ENCODE assay signal across 10 cellular contexts in genomic region chr3:58173670-58174472, GRCh38. TPM values are rescaled to one million over a fixed set of nuclear protein-coding genes. Genes with fewer than 3 reads are reported as not detected.
DNase-seq lines count a peak whose midpoint lies in the region; ATAC-seq, FAIRE-seq and TF ChIP-seq lines count a peak whose summit lies in the region.
"Had no signal": no experiment of that assay in that cellular context is flagged by ENCODE, and none has a peak within 500 bp of the region (broad histone marks: within the 10 kb centered on the region; RNA-seq: fewer than 3 reads in every experiment).

No MANE protein-coding gene starts in this region.

- no peak overlapping the region for H3K14ac ChIP-seq in H1 (ENCODE audit: insufficient read length)

- intact Hi-C loops in vagina (cut with DNase I): loop anchor here (10.0 kb wide), 1 partner anchor 309 kb away; no protein-coding TSS in a partner anchor

- no peaks in the 10 kb centered on the region for H3K23me2 ChIP-seq in H1 (ENCODE audit: low read depth, low read length)

- H3K79me2 ChIP-seq in H1 (ENCODE audit: control insufficient read depth in 1 of 2, insufficient read depth in 2 of 2, low read length in 2 of 2): no peaks in the 10 kb centered on the region

- no peak overlapping the region for H3K18ac ChIP-seq in H1 (ENCODE audit: extremely low read depth, low read length)

- CTCF ChIA-PET in RWPE1 (lab: Yijun Ruan, JAX) (interaction anchor here (0.6 to 0.7 kb wide), 2 partner anchors 146 to 147 kb away, joined by 4 read pairs; no protein-coding TSS in a partner anchor), H1 (lab: Charles Lee; ENCODE audit: partially characterized antibody) (interaction anchor here (0.6 to 2.8 kb wide), 16 partner anchors 8 to 166 kb away, joined by 3 to 17 read pairs (median 4); partner anchors contain the start of genes FLNB, HTD2 and RPP14)

- no peak overlapping the region; a peak in 1 of 7 replicates for H3K9ac ChIP-seq in H1 (replicated peaks in 1 of 4; ENCODE audit: extremely low read depth in 1 of 4, low read depth in 3 of 4, low read length in 3 of 4)

- no peak overlapping the region for H2AFZ ChIP-seq in H1 (ENCODE audit: low read length)

- H3K27me3 ChIP-seq in H1 (replicated peaks in 1 of 4; ENCODE audit: control insufficient read depth in 3 of 4, extremely low read depth in 1 of 4, insufficient read depth in 3 of 4, low read length in 3 of 4): peaks cover 0 to 6% (median 2%) of the 10 kb centered on the region in 4 experiments; a peak in 2 of 7 replicates
- no peaks in the 10 kb centered on the region for H3K27me3 ChIP-seq in vagina
- H3K27me3 ChIP-seq: tibial artery had no signal

- no peak overlapping the region for H4K8ac ChIP-seq in H1 (ENCODE audit: extremely low read depth, insufficient read depth, low read length)

- no peak overlapping the region for H4K91ac ChIP-seq in H1 (replicated peaks; ENCODE audit: insufficient read length, low read length)

- no peaks in the 10 kb centered on the region for H3K9me3 Mint-ChIP-seq in neural crest cell
- H3K9me3 Mint-ChIP-seq: IgD-negative memory B cell had no signal

- POLR2A ChIA-PET in RWPE1 (lab: Yijun Ruan, JAX; ENCODE audit: low non-redundant PET) (no interaction called here), H1 (lab: Charles Lee; ENCODE audit: partially characterized antibody) (interaction anchor here (1.3 to 2.0 kb wide), 2 partner anchors 132 to 165 kb away, joined by 3 to 5 read pairs; partner anchors contain the start of genes FLNB, HTD2 and RPP14)

- H2BK5ac ChIP-seq in H1 (ENCODE audit: low read depth, low read length): no peak overlapping the region

- H3K4me2 ChIP-seq in H1 (ENCODE audit: insufficient read depth in 1 of 2, low read depth in 2 of 2, low read length in 2 of 2): no peak overlapping the region

- H3K36me3 Mint-ChIP-seq in neural crest cell (ENCODE audit: low read depth): no peaks in the 10 kb centered on the region

- H3K23ac ChIP-seq in H1 (ENCODE audit: insufficient read length): no peak overlapping the region

- no peak overlapping the region for H3K4me3 Mint-ChIP-seq in neural crest cell

- H3K4ac ChIP-seq in H1 (replicated peaks; ENCODE audit: insufficient read length, low read depth, low read length): no peak overlapping the region

- peak overlapping the region; percentile 75 for H3K27ac Mint-ChIP-seq in neural crest cell (ENCODE audit: unreplicated experiment)
- H3K27ac Mint-ChIP-seq: IgD-negative memory B cell had no signal

- no peak overlapping the region for H2BK20ac ChIP-seq in H1 (ENCODE audit: low read length)

- peaks cover 0 to 1% of the 10 kb centered on the region in 2 experiments for H4K20me1 ChIP-seq in H1 (replicated peaks in 1 of 2; ENCODE audit: control insufficient read depth in 1 of 2, insufficient read depth in 2 of 2, low read length in 2 of 2)

- no peaks in the 10 kb centered on the region for H3K9me3 ChIP-seq in H1 (ENCODE audit: insufficient read depth in 2 of 2, low read depth in 1 of 2, low read length in 1 of 2)
- no peaks in the 10 kb centered on the region for H3K9me3 ChIP-seq in vagina
- H3K9me3 ChIP-seq: tibial artery had no signal

- H3K79me1 ChIP-seq in H1 (ENCODE audit: low read depth, low read length): no peaks in the 10 kb centered on the region

- H3K56ac ChIP-seq in H1 (replicated peaks; ENCODE audit: insufficient read length, low read depth, low read length): no peak overlapping the region

- H2BK12ac ChIP-seq in H1 (ENCODE audit: low read depth, low read length): no peak overlapping the region

- no peak overlapping the region for H2AK5ac ChIP-seq in H1 (ENCODE audit: low read depth, low read length)

- H3K27ac ChIP-seq in RWPE1 (peak overlapping the region; percentile 49), H1 (ENCODE audit: low read depth, low read length) (no peak overlapping the region), vagina (no peak overlapping the region)
- H3K27ac ChIP-seq: tibial artery had no signal

- H3K36me3 ChIP-seq in H1 (ENCODE audit: control insufficient read depth in 2 of 4, insufficient read depth in 4 of 4, low read length in 3 of 4): peaks cover 0 to 14% (median 7%) of the 10 kb centered on the region in 4 experiments; a peak in 4 of 8 replicates
- peaks cover 0 to 21% of the 10 kb centered on the region in 2 donors for H3K36me3 ChIP-seq in vagina

- H3K4me3 ChIP-seq in H1 (ENCODE audit: extremely low read depth in 1 of 4, insufficient read depth in 2 of 4, low read depth in 3 of 4, low read length in 4 of 4) (no peak overlapping the region; a peak in 1 of 8 replicates), vagina (no peak overlapping the region)
- H3K4me3 ChIP-seq: tibial artery had no signal

- DNase-seq in DMS153 (lab: John Stamatoyannopoulos, UW): peak; percentile 27
- no peak for DNase-seq in RWPE1 (ENCODE audit: low spot score)
- DNase-seq in H1 (ENCODE audit: low read depth in 1 of 2, low spot score in 2 of 2): peak in 1 of 2 experiments; percentile 81
- DNase-seq in neural crest cell (ENCODE audit: low read depth, low spot score): no peak
- DNase-seq in NCI-H187 treated with DMSO at 0.1 percent for 48 hours (lab: John Stamatoyannopoulos, UW): no peak
- DNase-seq in frontal cortex (ENCODE audit: low spot score in 2 of 2): no peak
- no peak for DNase-seq in vagina (ENCODE audit: extremely low spot score in 2 of 2)

- no peak for TF ChIP-seq CTCF in RWPE1 (conservative IDR thresholded peaks at IDR 0.05; ENCODE audit: low read depth)
- peak; percentile 73 to 77 (median 75) for TF ChIP-seq CTCF in H1 (IDR thresholded peaks at IDR 0.05; ENCODE audit: control extremely low read depth in 1 of 3, insufficient read depth in 1 of 3, low read depth in 1 of 3, low read length in 3 of 3)
- TF ChIP-seq CTCF in neural crest cell (conservative IDR thresholded peaks at IDR 0.05): peak; percentile 50
- peak in 1 of 3 experiments; percentile 8 for TF ChIP-seq CTCF in vagina (IDR thresholded peaks at IDR 0.05)

- 0 out of 3 replicates have a peak, but pooled peaks of 1 of the 2 experiments have one; percentile 2 for TF ChIP-seq EP300 in H1 (IDR thresholded peaks at IDR 0.05; ENCODE audit: borderline replicate concordance in 1 of 2, low read depth in 2 of 2, low read length in 2 of 2)

- peak; percentile 59 to 75 for TF ChIP-seq RAD21 in H1 (IDR thresholded peaks at IDR 0.05 in 1 of 2, conservative IDR thresholded peaks at IDR 0.05 in 1 of 2; ENCODE audit: low read depth in 2 of 2, low read length in 2 of 2)

- no peak for TF ChIP-seq POLR2A in H1 (IDR thresholded peaks at IDR 0.05; ENCODE audit: control extremely low read depth in 1 of 2, low read depth in 2 of 2, low read length in 2 of 2)
- no peak for TF ChIP-seq POLR2A in vagina (IDR thresholded peaks at IDR 0.05)

- ATAC-seq in HG03442 (IDR thresholded peaks at IDR 0.05; ENCODE audit: unreplicated experiment): peak; percentile 43

- H2BK120ac ChIP-seq in H1 (replicated peaks; ENCODE audit: low read depth, low read length): no peak overlapping the region

- FAIRE-seq in H1 (lab: Jason Lieb, UNC) (no peak), frontal cortex (lab: Jason Lieb, UNC) (no peak)

- no peak overlapping the region for H4K5ac ChIP-seq in H1 (ENCODE audit: insufficient read length, low read depth, low read length)

- H3K4me1 Mint-ChIP-seq in neural crest cell: peaks cover 17% of the 10 kb centered on the region

- 62% methylated on average over 12 of the region's 12 CpGs; no CpG with 5 or more reads in 1 of the 2 experiments for WGBS in H1 (ENCODE audit: extremely low coverage in 1 of 2, insufficient coverage in 1 of 2, insufficient read length in 1 of 2, insufficient replicate concordance in 2 of 2, low coverage in 1 of 2, low lambda C conversion rate in 2 of 2, missing lambda C conversion rate in 1 of 2), 2 experiments

- peaks cover 4% of the 10 kb centered on the region for H3K27me3 Mint-ChIP-seq in neural crest cell (ENCODE audit: low read depth)

- H3K4me1 ChIP-seq in H1 (replicated peaks in 1 of 4; ENCODE audit: control insufficient read depth in 3 of 4, insufficient read depth in 4 of 4, low read length in 3 of 4) (peaks cover 4 to 24% (median 15%) of the 10 kb centered on the region in 4 experiments), vagina (peaks cover 14% of the 10 kb centered on the region)

- no peak overlapping the region for H2BK15ac ChIP-seq in H1 (ENCODE audit: low read length)

TF ChIP-seq in H1, 55 proteins besides CTCF, POLR2A, EP300 and RAD21:
- TF ChIP-seq SP1 (IDR thresholded peaks at IDR 0.05; ENCODE audit: low read depth, low read length): no peak
- TF ChIP-seq NANOG (IDR thresholded peaks at IDR 0.05; ENCODE audit: insufficient read depth, low read depth, low read length, poor library complexity, severe bottlenecking): no peak
- TF ChIP-seq TCF12 (IDR thresholded peaks at IDR 0.05; ENCODE audit: low read depth, low read length): peak; percentile 75; the same call in 1 of the 2 replicates
- TF ChIP-seq, protein P1, sequence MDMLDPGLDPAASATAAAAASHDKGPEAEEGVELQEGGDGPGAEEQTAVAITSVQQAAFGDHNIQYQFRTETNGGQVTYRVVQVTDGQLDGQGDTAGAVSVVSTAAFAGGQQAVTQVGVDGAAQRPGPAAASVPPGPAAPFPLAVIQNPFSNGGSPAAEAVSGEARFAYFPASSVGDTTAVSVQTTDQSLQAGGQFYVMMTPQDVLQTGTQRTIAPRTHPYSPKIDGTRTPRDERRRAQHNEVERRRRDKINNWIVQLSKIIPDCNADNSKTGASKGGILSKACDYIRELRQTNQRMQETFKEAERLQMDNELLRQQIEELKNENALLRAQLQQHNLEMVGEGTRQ (IDR thresholded peaks at IDR 0.05; ENCODE audit: low read length): no peak

RNA-seq across cellular contexts. Expression of gene DNASE1L3, which starts 36.9 kb away (rescaled TPM):
- total RNA-seq in H1 (2021; fragmentation: NEBNext Ultra II Directional; extraction: Animal tissue kit (Norgen Biotek cat#: 25700)): not detected in 2 replicates
- polyA plus RNA-seq in H1 (2011; rRNA removed): not detected in 2 replicates
- not detected for polyA plus RNA-seq in H1 (2011; cell fraction: cytosol; rRNA removed)
- polyA plus RNA-seq in H1 (2011; cell fraction: nucleus; rRNA removed): not detected
- polyA plus RNA-seq in H1 (2012, experiment 1 of 2): not detected in 4 replicates
- not detected for polyA plus RNA-seq in H1 (2012, experiment 2 of 2)
- polyA plus RNA-seq in H1 (2013, experiment 1 of 2): not detected
- not detected for polyA plus RNA-seq in H1 (2013, experiment 2 of 2)
- not detected in 2 replicates for polyA minus RNA-seq in H1 (2011; rRNA and poly(A)+ RNA removed)
- polyA minus RNA-seq in H1 (2011; cell fraction: cytosol; rRNA and poly(A)+ RNA removed): not detected
- not detected for polyA minus RNA-seq in H1 (2011; cell fraction: nucleus; rRNA and poly(A)+ RNA removed)
- total RNA-seq in neural crest cell: not detected in 2 replicates
- 0.41 TPM for total RNA-seq in frontal cortex
- total RNA-seq in vagina: 13.3 TPM

Comparison
In these comparisons a context has a peak if more than half of its experiments do, and no peak if none do; other contexts are left out.
1. RNA of gene DNASE1L3, which starts 36.9 kb away (total RNA-seq): 13.3 TPM in vagina (single experiment); 0.41 TPM in frontal cortex (single experiment), not detected in H1 and not detected in neural crest cell; every median in the first group is over 10 times any median in the second.